ENCODE assay signal across 12 cellular contexts in genomic region chr9:134707731-134708671, GRCh38.
DNase-seq lines count a peak whose midpoint lies in the region; ATAC-seq and TF ChIP-seq lines count a peak whose summit lies in the region.
"Had no signal": no experiment of that assay in that cellular context is flagged by ENCODE, and none has a peak within 500 bp of the region (broad histone marks: within the 10 kb centered on the region; RNA-seq: fewer than 3 reads in every experiment).

No MANE protein-coding gene starts in this region.

- no peaks in the 10 kb centered on the region for H3K9me3 ChIP-seq in cardiac muscle cell (ENCODE audit: low read depth)
- H3K9me3 ChIP-seq in prostate gland: no peaks in the 10 kb centered on the region

- H3K4me1 ChIP-seq in cardiac muscle cell (ENCODE audit: low read depth) (peaks cover 25% of the 10 kb centered on the region), prostate gland (replicated peaks) (peaks cover 9% of the 10 kb centered on the region)

- TF ChIP-seq CTCF in cardiac muscle cell (IDR thresholded peaks at IDR 0.05; ENCODE audit: low read depth, low read length) (no peak), glutamatergic neuron (IDR thresholded peaks at IDR 0.05; ENCODE audit: partially characterized antibody, unreplicated experiment) (no peak), prostate gland (IDR thresholded peaks at IDR 0.05) (no peak)

- no peaks in the 10 kb centered on the region for H3K36me3 Mint-ChIP-seq in glutamatergic neuron (ENCODE audit: unreplicated experiment)
- H3K36me3 Mint-ChIP-seq in stimulated activated effector memory CD8-positive, alpha-beta T cell treated with anti-CD3 and anti-CD28 coated beads, Interleukin-12 subunit alpha, Interleukin-12 subunit beta, amount 100 ng/mL, for 72 hours: peaks cover 5% of the 10 kb centered on the region

- ATAC-seq in GM21825 (IDR thresholded peaks at IDR 0.05; ENCODE audit: unreplicated experiment): no peak
- ATAC-seq in GM21526 (IDR thresholded peaks at IDR 0.05; ENCODE audit: low FRiP score, unreplicated experiment): no peak
- ATAC-seq in stimulated activated effector memory CD8-positive, alpha-beta T cell treated with anti-CD3 and anti-CD28 coated beads, Interleukin-12 subunit alpha, Interleukin-12 subunit beta, amount 100 ng/mL, for 72 hours: no peak
- ATAC-seq: esophagus mucosa had no signal

- no peak for DNase-seq in cardiac muscle cell (ENCODE audit: low read depth in 1 of 2, low spot score in 1 of 2)
- DNase-seq in cardiac septum (ENCODE audit: low spot score): no peak
- peak; percentile 50 for DNase-seq in glutamatergic neuron
- no peak for DNase-seq in prostate gland (ENCODE audit: low spot score)
- no peak for DNase-seq in NCI-H748 treated with DMSO at 0.1 percent for 48 hours (lab: John Stamatoyannopoulos, UW)
- DNase-seq in stimulated activated effector memory CD8-positive, alpha-beta T cell treated with anti-CD3 and anti-CD28 coated beads, Interleukin-12 subunit alpha, Interleukin-12 subunit beta, amount 100 ng/mL, for 72 hours (ENCODE audit: low spot score in 2 of 2): no peak
- DNase-seq: activated naive CD4-positive, alpha-beta T cell treated with anti-CD3 and anti-CD28 coated beads, Interleukin-2, amount 50 U/mL, for 16 hours had no signal

- H3K4me3 Mint-ChIP-seq in glutamatergic neuron (ENCODE audit: unreplicated experiment): peak overlapping the region; percentile 50
- no peak overlapping the region for H3K4me3 Mint-ChIP-seq in stimulated activated effector memory CD8-positive, alpha-beta T cell treated with anti-CD3 and anti-CD28 coated beads, Interleukin-12 subunit alpha, Interleukin-12 subunit beta, amount 100 ng/mL, for 72 hours
- H3K4me3 Mint-ChIP-seq: central memory CD8-positive, alpha-beta T cell had no signal

- H3K27me3 ChIP-seq in cardiac muscle cell (no peaks in the 10 kb centered on the region), prostate gland (replicated peaks; ENCODE audit: insufficient read depth) (peaks cover 4% of the 10 kb centered on the region)

- H3K27me3 Mint-ChIP-seq in glutamatergic neuron (ENCODE audit: unreplicated experiment): peaks cover 2% of the 10 kb centered on the region
- H3K27me3 Mint-ChIP-seq: progenitor cell of endocrine pancreas had no signal

- H3K36me3 ChIP-seq in cardiac muscle cell (no peaks in the 10 kb centered on the region), prostate gland (no peaks in the 10 kb centered on the region)

- H3K9me3 Mint-ChIP-seq in glutamatergic neuron (ENCODE audit: unreplicated experiment): peaks cover 1% of the 10 kb centered on the region
- no peaks in the 10 kb centered on the region for H3K9me3 Mint-ChIP-seq in stimulated activated effector memory CD8-positive, alpha-beta T cell treated with anti-CD3 and anti-CD28 coated beads, Interleukin-12 subunit alpha, Interleukin-12 subunit beta, amount 100 ng/mL, for 72 hours
- H3K9me3 Mint-ChIP-seq: central memory CD8-positive, alpha-beta T cell had no signal

- no peak for TF ChIP-seq POLR2A in prostate gland (IDR thresholded peaks at IDR 0.05)

- peaks cover 9% of the 10 kb centered on the region for H3K4me1 Mint-ChIP-seq in glutamatergic neuron (ENCODE audit: low read depth, unreplicated experiment)
- H3K4me1 Mint-ChIP-seq in stimulated activated effector memory CD8-positive, alpha-beta T cell treated with anti-CD3 and anti-CD28 coated beads, Interleukin-12 subunit alpha, Interleukin-12 subunit beta, amount 100 ng/mL, for 72 hours: peaks cover under 1% of the 10 kb centered on the region
- H3K4me1 Mint-ChIP-seq: central memory CD8-positive, alpha-beta T cell had no signal

- H3K27ac Mint-ChIP-seq in glutamatergic neuron (ENCODE audit: unreplicated experiment): peak overlapping the region; percentile 77
- H3K27ac Mint-ChIP-seq in stimulated activated effector memory CD8-positive, alpha-beta T cell treated with anti-CD3 and anti-CD28 coated beads, Interleukin-12 subunit alpha, Interleukin-12 subunit beta, amount 100 ng/mL, for 72 hours: no peak overlapping the region
- H3K27ac Mint-ChIP-seq: progenitor cell of endocrine pancreas had no signal

- H3K4me3 ChIP-seq in cardiac muscle cell (no peak overlapping the region), prostate gland (no peak overlapping the region)

- peak overlapping the region; percentile 91 for H3K27ac ChIP-seq in cardiac muscle cell
- peak overlapping the region; percentile 60 to 67 for H3K27ac ChIP-seq in prostate gland

- WGBS in prostate gland: 51% methylated on average over 32 of the region's 32 CpGs

- intact Hi-C loops in cardiac septum (cut with DNase I) (no loop called here), prostate gland (cut with DNase I) (loop anchor here (2.0 to 10.0 kb wide), 2 partner anchors 25 to 63 kb away; partner anchors contain the start of gene COL5A1)
